8 cellular contexts compared by ENCODE assay signal in the genomic region with DNA sequence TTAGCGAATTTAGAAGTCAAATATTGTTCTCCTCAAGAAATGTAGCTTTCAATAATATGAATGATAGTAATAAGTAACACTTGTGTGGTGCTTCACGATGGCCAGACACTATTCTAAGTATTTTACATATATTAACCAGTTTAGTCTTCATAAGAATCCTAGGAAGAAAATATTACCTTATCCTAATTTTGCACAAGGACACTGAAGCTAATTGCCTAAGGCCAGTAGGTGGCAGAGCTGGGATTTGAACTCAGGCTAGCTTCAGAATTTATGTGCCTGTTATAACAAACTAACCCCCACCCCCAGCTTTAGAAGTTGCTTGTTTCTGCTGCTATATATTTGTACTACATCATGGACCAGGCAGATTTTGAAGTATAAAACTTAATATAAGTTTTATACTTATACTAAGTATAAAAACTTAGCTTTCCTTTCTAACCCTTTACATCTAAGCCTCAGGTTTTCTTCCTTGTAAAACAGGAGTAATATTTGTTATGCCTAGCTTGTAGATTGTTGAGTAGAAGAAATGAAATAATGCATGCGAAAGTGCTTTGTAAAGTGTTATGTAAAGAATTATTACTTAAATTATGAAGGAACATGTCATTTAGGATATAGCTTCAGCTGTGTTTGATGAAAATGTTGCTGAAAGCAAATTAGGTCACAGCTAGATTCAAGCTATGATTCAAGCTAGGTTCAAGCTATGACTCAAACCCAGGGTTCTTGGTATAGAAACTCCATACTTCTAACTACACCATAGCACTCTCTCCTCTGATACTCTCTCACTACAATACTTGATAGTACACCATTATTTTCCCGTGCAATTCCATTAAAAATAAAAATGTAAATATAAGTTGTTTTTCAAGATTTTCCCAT. TPM values are rescaled to one million over a fixed set of nuclear protein-coding genes. Genes with fewer than 3 reads are reported as not detected.
A peak's percentile ranks its signal among the peaks of the same experiment; 100 is the strongest.
DNase-seq lines count a peak whose midpoint lies in the region; ATAC-seq and TF ChIP-seq lines count a peak whose summit lies in the region.

No MANE protein-coding gene starts in this region.

- no peaks in the 10 kb centered on the region for H3K36me3 ChIP-seq in mesodermal cell (ENCODE audit: control insufficient read depth, insufficient read depth, low read length)

- WGBS in mesodermal cell (ENCODE audit: insufficient coverage in 2 of 2), 2 experiments: 60 to 82% methylated on average over 1 of the region's 4 CpGs

- peaks cover 8% of the 10 kb centered on the region for H3K4me1 ChIP-seq in mesodermal cell (ENCODE audit: control insufficient read depth, insufficient read depth, low read length, poor library complexity, severe bottlenecking)

- CTCF ChIA-PET in activated naive CD4-positive, alpha-beta T cell treated with anti-CD3 and anti-CD28 coated beads for 36 hours (lab: Charles Lee): interaction anchor here (0.6 to 1.4 kb wide), 8 partner anchors 10 to 1723 kb away, joined by 3 to 18 read pairs (median 4); no protein-coding TSS in a partner anchor

- H3K4me1 Mint-ChIP-seq in activated naive CD4-positive, alpha-beta T cell treated with anti-CD3 and anti-CD28 coated beads for 36 hours (ENCODE audit: low read depth): peaks cover 13% of the 10 kb centered on the region
- peaks cover 0 to 11% of the 10 kb centered on the region in 2 donors for H3K4me1 Mint-ChIP-seq in natural killer cell treated with Interleukin-12 subunit alpha and Interleukin-12 subunit beta and Interleukin-15 and Interleukin-18, amount 100 ng/mL, for 72 hours (ENCODE audit: low read depth in 2 of 2)
- H3K4me1 Mint-ChIP-seq in activated T-cell treated with anti-CD3 and anti-CD28 coated beads, Interleukin-2, amount 50 U/mL, for 24 hours (ENCODE audit: low read depth): peaks cover 15% of the 10 kb centered on the region

- no peak for ATAC-seq in natural killer cell treated with Interleukin-12 subunit alpha and Interleukin-12 subunit beta and Interleukin-15 and Interleukin-18, amount 100 ng/mL, for 72 hours
- no peak for ATAC-seq in HG02759 (IDR thresholded peaks at IDR 0.05; ENCODE audit: unreplicated experiment)

- no peak overlapping the region for H3K4me3 Mint-ChIP-seq in activated naive CD4-positive, alpha-beta T cell treated with anti-CD3 and anti-CD28 coated beads for 36 hours
- H3K4me3 Mint-ChIP-seq in natural killer cell treated with Interleukin-12 subunit alpha and Interleukin-12 subunit beta and Interleukin-15 and Interleukin-18, amount 100 ng/mL, for 72 hours: no peak overlapping the region
- H3K4me3 Mint-ChIP-seq in activated T-cell treated with anti-CD3 and anti-CD28 coated beads, Interleukin-2, amount 50 U/mL, for 24 hours: no peak overlapping the region

- intact Hi-C loops in activated naive CD4-positive, alpha-beta T cell treated with anti-CD3 and anti-CD28 coated beads for 36 hours (cut with micrococcal nuclease): loop anchor here (1.0 kb wide), 2 partner anchors 172 to 393 kb away; no protein-coding TSS in a partner anchor

- peak; percentile 35 for DNase-seq in activated naive CD4-positive, alpha-beta T cell treated with anti-CD3 and anti-CD28 coated beads for 36 hours
- DNase-seq in activated naive CD4-positive, alpha-beta T cell treated with Interleukin-2 at 50 U/mL for 16 hours: no peak
- DNase-seq in NCI-H226 (peak; percentile 29), cardiac fibroblast (ENCODE audit: low read depth in 2 of 2) (peak; percentile 77 to 79)
- DNase-seq in natural killer cell treated with Interleukin-12 subunit alpha and Interleukin-12 subunit beta and Interleukin-15 and Interleukin-18, amount 100 ng/mL, for 72 hours (ENCODE audit: low spot score): no peak
- DNase-seq in activated T-cell treated with anti-CD3 and anti-CD28 coated beads, Interleukin-2, amount 50 U/mL, for 24 hours: no peak

- no peak overlapping the region for H3K27ac Mint-ChIP-seq in activated naive CD4-positive, alpha-beta T cell treated with anti-CD3 and anti-CD28 coated beads for 36 hours
- no peak overlapping the region for H3K27ac Mint-ChIP-seq in natural killer cell treated with Interleukin-12 subunit alpha and Interleukin-12 subunit beta and Interleukin-15 and Interleukin-18, amount 100 ng/mL, for 72 hours
- H3K27ac Mint-ChIP-seq in activated T-cell treated with anti-CD3 and anti-CD28 coated beads, Interleukin-2, amount 50 U/mL, for 24 hours: no peak overlapping the region

- peak overlapping the region; percentile 33 for H3K27ac ChIP-seq in mesodermal cell (ENCODE audit: low read depth, low read length, severe bottlenecking)

- no peaks in the 10 kb centered on the region for H3K9me3 Mint-ChIP-seq in activated naive CD4-positive, alpha-beta T cell treated with anti-CD3 and anti-CD28 coated beads for 36 hours
- H3K9me3 Mint-ChIP-seq in natural killer cell treated with Interleukin-12 subunit alpha and Interleukin-12 subunit beta and Interleukin-15 and Interleukin-18, amount 100 ng/mL, for 72 hours: no peaks in the 10 kb centered on the region
- no peaks in the 10 kb centered on the region for H3K9me3 Mint-ChIP-seq in activated T-cell treated with anti-CD3 and anti-CD28 coated beads, Interleukin-2, amount 50 U/mL, for 24 hours

- H3K4me3 ChIP-seq in cardiac fibroblast (replicated peaks in 1 of 2; ENCODE audit: low read depth in 2 of 2, low read length in 2 of 2) (no peak overlapping the region), mesodermal cell (ENCODE audit: extremely low read depth, insufficient read depth, low read length, poor library complexity, severe bottlenecking) (no peak overlapping the region)

- TF ChIP-seq CTCF in cardiac fibroblast (IDR thresholded peaks at IDR 0.05; ENCODE audit: low read depth, low read length): peak; percentile 73

- H3K27me3 Mint-ChIP-seq in activated naive CD4-positive, alpha-beta T cell treated with anti-CD3 and anti-CD28 coated beads for 36 hours (ENCODE audit: low read depth): peaks cover 14% of the 10 kb centered on the region
- peaks cover 18 to 19% of the 10 kb centered on the region in 2 donors for H3K27me3 Mint-ChIP-seq in natural killer cell treated with Interleukin-12 subunit alpha and Interleukin-12 subunit beta and Interleukin-15 and Interleukin-18, amount 100 ng/mL, for 72 hours
- peaks cover 35% of the 10 kb centered on the region for H3K27me3 Mint-ChIP-seq in activated T-cell treated with anti-CD3 and anti-CD28 coated beads, Interleukin-2, amount 50 U/mL, for 24 hours

- H3K36me3 Mint-ChIP-seq in activated naive CD4-positive, alpha-beta T cell treated with anti-CD3 and anti-CD28 coated beads for 36 hours (ENCODE audit: low read depth): no peaks in the 10 kb centered on the region
- H3K36me3 Mint-ChIP-seq in natural killer cell treated with Interleukin-12 subunit alpha and Interleukin-12 subunit beta and Interleukin-15 and Interleukin-18, amount 100 ng/mL, for 72 hours: no peaks in the 10 kb centered on the region
- no peaks in the 10 kb centered on the region for H3K36me3 Mint-ChIP-seq in activated T-cell treated with anti-CD3 and anti-CD28 coated beads, Interleukin-2, amount 50 U/mL, for 24 hours (ENCODE audit: low read depth)

- no peaks in the 10 kb centered on the region for H3K9me3 ChIP-seq in mesodermal cell (ENCODE audit: control insufficient read depth, low read length)

RNA-seq across cellular contexts. Expression of a gene that starts 4.2 kb away (rescaled TPM):
- under 1 TPM; 0.17 to 0.36 TPM for total RNA-seq in activated naive CD4-positive, alpha-beta T cell treated with anti-CD3 and anti-CD28 coated beads for 36 hours
- polyA plus RNA-seq in mesodermal cell (2013, experiment 1 of 2): 1.3 TPM
- 1.2 TPM for polyA plus RNA-seq in mesodermal cell (2013, experiment 2 of 2)
- not detected for total RNA-seq in natural killer cell treated with Interleukin-12 subunit alpha and Interleukin-12 subunit beta and Interleukin-15 and Interleukin-18, amount 100 ng/mL, for 72 hours

Comparison
In these comparisons a context has a peak if more than half of its experiments do, and no peak if none do; other contexts are left out.
1. DNase-seq: peak in activated naive CD4-positive, alpha-beta T cell treated with anti-CD3 and anti-CD28 coated beads for 36 hours (single experiment), NCI-H226 (single experiment) and cardiac fibroblast (2 of 2); none in activated naive CD4-positive, alpha-beta T cell treated with Interleukin-2 at 50 U/mL for 16 hours (single experiment), natural killer cell treated with Interleukin-12 subunit alpha and Interleukin-12 subunit beta and Interleukin-15 and Interleukin-18, amount 100 ng/mL, for 72 hours (single experiment) and activated T-cell treated with anti-CD3 and anti-CD28 coated beads, Interleukin-2, amount 50 U/mL, for 24 hours (single experiment).